In genomic region chr3:64023187-64023860, GRCh38 we compare ENCODE assay signal across 8 cellular contexts. TPM values are rescaled to one million over a fixed set of nuclear protein-coding genes. Genes with fewer than 3 reads are reported as not detected.
DNase-seq lines count a peak whose midpoint lies in the region; TF ChIP-seq lines count a peak whose summit lies in the region.

Gene PSMD6 (minus strand): TSS chr3:64023494. CDS start chr3:64023419, 75 bp downstream.

- H4K20me1 ChIP-seq in Loucy (ENCODE audit: insufficient read depth, low read length, poor library complexity, severe bottlenecking): peaks cover 29% of the 10 kb centered on the region

- H3K27ac ChIP-seq in temporal lobe (ENCODE audit: low read depth, low read length): peak within 1 kb of the TSS; percentile 61

- CTCF ChIA-PET in activated naive CD4-positive, alpha-beta T cell treated with anti-CD3 and anti-CD28 coated beads, Interleukin-2, amount 10 ng/mL, durations not matched to agents 7 days and 5 days (lab: Charles Lee): interaction anchor here (0.7 to 5.4 kb wide), 16 partner anchors 10 to 673 kb away, joined by 3 to 33 read pairs (median 3); no protein-coding TSS in a partner anchor

- H2AFZ ChIP-seq in Loucy (ENCODE audit: low read length): peak within 1 kb of the TSS; percentile 88

- no peaks in the 10 kb centered on the region; the same call in 1 of the 2 replicates for H3K27me3 ChIP-seq in GM06990 (replicated peaks; ENCODE audit: control insufficient read depth, insufficient read depth, low read length)
- H3K27me3 ChIP-seq in H7 (ENCODE audit: control insufficient read depth, insufficient read depth, low read length): no peaks in the 10 kb centered on the region; the same call in 1 of the 2 replicates
- H3K27me3 ChIP-seq in Loucy (ENCODE audit: insufficient read depth, low read length, poor library complexity, severe bottlenecking): no peaks in the 10 kb centered on the region

- peak within 1 kb of the TSS; percentile 99 for H3K4me2 ChIP-seq in Loucy (ENCODE audit: low read depth, low read length, poor library complexity, severe bottlenecking)

- H3K79me2 ChIP-seq in Loucy (ENCODE audit: insufficient read depth, low read length): peaks cover 29% of the 10 kb centered on the region

- DNase-seq in GM06990 (ENCODE audit: extremely low read depth, insufficient read length) (peak; percentile 94), H7 (peak; percentile 91), SK-N-DZ (ENCODE audit: low spot score) (peak; percentile 80), globus pallidus (ENCODE audit: low spot score) (peak; percentile 79), occipital lobe (lab: John Stamatoyannopoulos, UW) (peak; percentile 79)
- peak; percentile 93 for DNase-seq in activated naive CD4-positive, alpha-beta T cell treated with anti-CD3 and anti-CD28 coated beads, Interleukin-2, amount 10 ng/mL, durations not matched to agents 7 days and 5 days

- H3K36me3 Mint-ChIP-seq in activated naive CD4-positive, alpha-beta T cell treated with anti-CD3 and anti-CD28 coated beads, Interleukin-2, amount 10 ng/mL, durations not matched to agents 7 days and 5 days: peaks cover 29% of the 10 kb centered on the region

- no peaks in the 10 kb centered on the region for H3K9me3 ChIP-seq in Loucy (ENCODE audit: insufficient read depth, low read depth, low read length)

- peaks cover 23% of the 10 kb centered on the region for H3K4me1 ChIP-seq in Loucy (ENCODE audit: insufficient read depth, low read length, poor library complexity, severe bottlenecking)

- H3K27ac Mint-ChIP-seq in activated naive CD4-positive, alpha-beta T cell treated with anti-CD3 and anti-CD28 coated beads, Interleukin-2, amount 10 ng/mL, durations not matched to agents 7 days and 5 days: peak within 1 kb of the TSS; percentile 93

- no peaks in the 10 kb centered on the region for H3K9me2 ChIP-seq in Loucy (replicated peaks; ENCODE audit: low read depth, low read length)

- peaks cover 11% of the 10 kb centered on the region for H3K27me3 Mint-ChIP-seq in activated naive CD4-positive, alpha-beta T cell treated with anti-CD3 and anti-CD28 coated beads, Interleukin-2, amount 10 ng/mL, durations not matched to agents 7 days and 5 days

- TF ChIP-seq CTCF in GM06990 (IDR thresholded peaks at IDR 0.05; ENCODE audit: insufficient read depth, low read length, poor library complexity, severe bottlenecking) (peak; percentile 100), Loucy (conservative IDR thresholded peaks at IDR 0.05; ENCODE audit: low read length) (peak; percentile 99)

- H3K36me3 ChIP-seq in GM06990 (ENCODE audit: control insufficient read depth, insufficient read depth, low read length): peaks cover 2% of the 10 kb centered on the region
- H3K36me3 ChIP-seq in H7 (replicated peaks; ENCODE audit: control insufficient read depth, insufficient read depth, low read length): peaks cover 2% of the 10 kb centered on the region
- peaks cover 12% of the 10 kb centered on the region; the same call in 1 of the 2 replicates for H3K36me3 ChIP-seq in Loucy (ENCODE audit: insufficient read depth, low read length)

- H3K4me3 Mint-ChIP-seq in activated naive CD4-positive, alpha-beta T cell treated with anti-CD3 and anti-CD28 coated beads, Interleukin-2, amount 10 ng/mL, durations not matched to agents 7 days and 5 days: peak within 1 kb of the TSS; percentile 88

- no peaks in the 10 kb centered on the region for H3F3A ChIP-seq in Loucy (ENCODE audit: low read depth)

- H3K9me3 Mint-ChIP-seq in activated naive CD4-positive, alpha-beta T cell treated with anti-CD3 and anti-CD28 coated beads, Interleukin-2, amount 10 ng/mL, durations not matched to agents 7 days and 5 days: no peaks in the 10 kb centered on the region

- H3K4me1 Mint-ChIP-seq in activated naive CD4-positive, alpha-beta T cell treated with anti-CD3 and anti-CD28 coated beads, Interleukin-2, amount 10 ng/mL, durations not matched to agents 7 days and 5 days: peaks cover 29% of the 10 kb centered on the region

- H3K4me3 ChIP-seq in GM06990 (replicated peaks; ENCODE audit: low read depth, low read length) (peak within 1 kb of the TSS; percentile 99), H7 (ENCODE audit: insufficient read depth, low read depth, low read length) (peak within 1 kb of the TSS; percentile 87), Loucy (ENCODE audit: low read length, poor library complexity, severe bottlenecking) (peak within 1 kb of the TSS; percentile 91)

- peak within 1 kb of the TSS; percentile 82 for H3K9ac ChIP-seq in Loucy (ENCODE audit: low read depth, low read length, poor library complexity, severe bottlenecking)

RNA-seq across cellular contexts. Expression of gene PSMD6, which starts in this region (rescaled TPM):
- 144 and 169 TPM in 2 replicates for total RNA-seq in H7 (2014; rRNA removed; shearing (Covaris generic))
- polyA plus RNA-seq in SK-N-DZ (2014; cell fraction: cytosol; rRNA removed): 94.1 and 105 TPM in 2 replicates
- polyA plus RNA-seq in SK-N-DZ (2014; cell fraction: nucleus; rRNA removed): 52.0 and 54.7 TPM in 2 replicates
- total RNA-seq in occipital lobe (80.0 TPM), temporal lobe (44.0 TPM)

Comparison
In these comparisons a context has a peak if more than half of its experiments do, and no peak if none do; other contexts are left out.
1. Peak in every context shown above with its lines: DNase-seq, H3K4me3 ChIP-seq and H3K27ac ChIP-seq.